8 cellular contexts compared by ENCODE assay signal in the genomic region with DNA sequence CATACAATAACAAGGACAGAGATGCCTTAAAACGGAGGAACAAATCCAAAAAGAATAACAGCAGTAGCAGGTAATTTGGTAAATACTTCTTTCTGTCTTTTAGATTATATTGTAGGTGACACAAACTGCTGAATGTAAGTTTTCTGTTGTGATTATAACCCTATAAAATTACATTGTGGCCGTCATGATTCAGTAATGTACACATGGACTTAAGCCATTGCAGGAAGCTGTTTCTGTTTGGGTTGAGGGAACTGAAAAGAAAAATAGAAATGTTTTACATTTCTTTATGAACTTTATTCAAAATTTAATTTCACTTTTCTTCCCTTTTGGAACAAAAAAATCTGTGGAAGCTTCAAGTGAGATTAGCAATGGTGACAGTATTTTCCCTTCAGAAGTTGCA. TPM values are rescaled to one million over a fixed set of nuclear protein-coding genes. Genes with fewer than 3 reads are reported as not detected.
DNase-seq lines count a peak whose midpoint lies in the region; ATAC-seq, FAIRE-seq and TF ChIP-seq lines count a peak whose summit lies in the region.

No MANE protein-coding gene starts in this region.

- TF ChIP-seq CTCF in A549 (IDR thresholded peaks at IDR 0.05) (no peak), HFF-Myc (IDR thresholded peaks at IDR 0.05; ENCODE audit: low read depth, low read length, missing control alignments) (no peak), MCF 10A (IDR thresholded peaks at IDR 0.05; ENCODE audit: unreplicated experiment) (no peak)

- intact Hi-C loops in MCF 10A (cut with micrococcal nuclease): loop anchor here (2.0 to 10.0 kb wide), 2 partner anchors 19 to 729 kb away; no protein-coding TSS in a partner anchor

- 50% methylated on average over 2 of the region's 2 CpGs for WGBS in A549 (ENCODE audit: missing lambda C conversion rate)

- no peak for TF ChIP-seq EP300 in A549 (IDR thresholded peaks at IDR 0.05)

- FAIRE-seq in A549 (lab: Jason Lieb, UNC): no peak

- no peak for ATAC-seq in A549
- no peak for ATAC-seq in GM21619 (IDR thresholded peaks at IDR 0.05; ENCODE audit: unreplicated experiment)

- CTCF ChIA-PET in A549 (lab: Yijun Ruan, JAX): interaction anchor here (0.6 to 7.2 kb wide), 6 partner anchors 31 to 292 kb away, joined by 3 to 161 read pairs (median 4); no protein-coding TSS in a partner anchor
- CTCF ChIA-PET in MCF 10A (lab: Yijun Ruan, JAX): interaction anchor here (0.7 to 2.6 kb wide), 7 partner anchors 153 to 303 kb away, joined by 3 to 7 read pairs (median 4); no protein-coding TSS in a partner anchor

- no peak overlapping the region for H3K27ac ChIP-seq in A549

- TSS peak; percentile 35 for BruUV-seq in MCF 10A (replicated peaks; lab: Mats Ljungman, UMichigan)

- no peaks in the 10 kb centered on the region for H3K9me3 Mint-ChIP-seq in MCF 10A (ENCODE audit: unreplicated experiment)

- TF ChIP-seq RAD21 in A549 (conservative IDR thresholded peaks at IDR 0.05 in 1 of 2, IDR thresholded peaks at IDR 0.05 in 1 of 2): no peak

- H3K4me3 ChIP-seq in A549 (peak overlapping the region; percentile 73; the same call in 2 of the 3 replicates), HFF-Myc (replicated peaks; ENCODE audit: low read depth, low read length) (peak overlapping the region; percentile 75), mucosa of stomach (ENCODE audit: low read length) (peak overlapping the region; percentile 74)

- H3K9ac ChIP-seq in mucosa of stomach (ENCODE audit: low read length): peak overlapping the region; percentile 97

- H3K4me3 Mint-ChIP-seq in MCF 10A (ENCODE audit: unreplicated experiment): peak overlapping the region; percentile 78

- no peaks in the 10 kb centered on the region for H3K36me3 ChIP-seq in mucosa of stomach (ENCODE audit: control insufficient read depth, insufficient read depth, low read length)

- no peaks in the 10 kb centered on the region for H3K27me3 Mint-ChIP-seq in MCF 10A (ENCODE audit: insufficient read depth, unreplicated experiment)

- H3K27me3 ChIP-seq in mucosa of stomach (ENCODE audit: control insufficient read depth, insufficient read depth, low read length): no peaks in the 10 kb centered on the region

- peaks cover 33% of the 10 kb centered on the region for H3K36me3 Mint-ChIP-seq in MCF 10A (ENCODE audit: insufficient read depth, unreplicated experiment)

- H3K9me3 ChIP-seq in A549 (no peaks in the 10 kb centered on the region), mucosa of stomach (ENCODE audit: control insufficient read depth, low read length) (no peaks in the 10 kb centered on the region)

- no peak for TF ChIP-seq POLR2A in A549 (IDR thresholded peaks at IDR 0.05; ENCODE audit: low read length)

- peak overlapping the region; percentile 89 for H3K4me2 ChIP-seq in A549

- peak overlapping the region; percentile 39 for H3K27ac Mint-ChIP-seq in MCF 10A (ENCODE audit: low read depth, unreplicated experiment)

- peaks cover 24% of the 10 kb centered on the region for H3K4me1 Mint-ChIP-seq in MCF 10A (ENCODE audit: insufficient read depth, unreplicated experiment)

- POLR2A ChIA-PET in A549 (lab: Yijun Ruan, JAX) (interaction anchor here (0.6 to 4.1 kb wide), 5 partner anchors 18 to 342 kb away, joined by 3 to 87 read pairs (median 4); a partner anchor contains a TSS), MCF 10A (lab: Yijun Ruan, JAX) (interaction anchor here (0.5 to 9.2 kb wide), 24 partner anchors 9 to 377 kb away, joined by 3 to 319 read pairs (median 6); a partner anchor contains a TSS)

- H3K4me1 ChIP-seq in A549: peaks cover 17% of the 10 kb centered on the region; the same call in 2 of the 3 replicates
- peaks cover 6% of the 10 kb centered on the region for H3K4me1 ChIP-seq in mucosa of stomach (ENCODE audit: control insufficient read depth, insufficient read depth, low read length)

- no peak for DNase-seq in A549 (ENCODE audit: low read depth in 1 of 2, low spot score in 1 of 2)
- DNase-seq in HFF-Myc (ENCODE audit: extremely low read depth, low read depth): no peak
- no peak for DNase-seq in MCF 10A (ENCODE audit: unreplicated experiment)
- DNase-seq in NCI-H2081 (lab: John Stamatoyannopoulos, UW): no peak
- DNase-seq in ecto neural progenitor cell (ENCODE audit: low spot score): no peak
- no peak for DNase-seq in UCSD-AML1 (lab: John Stamatoyannopoulos, UW; ENCODE audit: unreplicated experiment)

TF ChIP-seq in A549, 52 proteins besides CTCF, POLR2A, EP300 and RAD21:
- no peak for TF ChIP-seq FOSB (CRISPR knock-in tag; IDR thresholded peaks at IDR 0.05)
- TF ChIP-seq KDM1A (IDR thresholded peaks at IDR 0.05; ENCODE audit: low read depth): no peak
- no peak for TF ChIP-seq CEBPB (IDR thresholded peaks at IDR 0.05)
- no peak for TF ChIP-seq RCOR1 (IDR thresholded peaks at IDR 0.05; ENCODE audit: low read depth, low read length)
- TF ChIP-seq RNF2 (IDR thresholded peaks at IDR 0.05; ENCODE audit: borderline replicate concordance, low read depth): no peak

RNA-seq across cellular contexts. Expression of a gene that starts 1.2 kb away (rescaled TPM):
- 7.4 and 8.3 TPM in 2 replicates for polyA plus RNA-seq in A549 (2011; rRNA removed)
- 1.8 and 1.9 TPM in 2 replicates for polyA plus RNA-seq in A549 (2012; cell fraction: cytosol; rRNA removed)
- polyA plus RNA-seq in A549 (2012; cell fraction: nucleus; rRNA removed): 2.6 and 4.1 TPM in 2 replicates
- polyA plus RNA-seq in A549 (2017; fragmentation: RNase III; extraction: RNeasy Plus Mini Kit Qiagen cat#74134 plus additional on column Dnase treatment): 2.0 to 2.5 TPM (median 2.0 TPM) in 3 replicates
- polyA minus RNA-seq in A549 (2011; rRNA and poly(A)+ RNA removed): 4.3 TPM in 2 replicates
- 63.6 and 71.8 TPM in 2 replicates for total RNA-seq in MCF 10A (2022)

RNA-seq across cellular contexts. Expression of a gene that starts 22.4 kb away (rescaled TPM):
- 53.0 and 115 TPM in 2 replicates for polyA plus RNA-seq in A549 (2011; rRNA removed)
- polyA plus RNA-seq in A549 (2012; cell fraction: cytosol; rRNA removed): 26.5 and 43.2 TPM in 2 replicates
- 10.7 and 11.1 TPM in 2 replicates for polyA plus RNA-seq in A549 (2012; cell fraction: nucleus; rRNA removed)
- polyA plus RNA-seq in A549 (2017; fragmentation: RNase III; extraction: RNeasy Plus Mini Kit Qiagen cat#74134 plus additional on column Dnase treatment): 90.8 to 97.5 TPM (median 92.1 TPM) in 3 replicates
- polyA minus RNA-seq in A549 (2011; rRNA and poly(A)+ RNA removed): 9.0 and 10.0 TPM in 2 replicates
- 68.9 and 81.0 TPM in 2 replicates for total RNA-seq in MCF 10A (2022)

RNA-seq across cellular contexts. Expression of a gene that starts 45.3 kb away (rescaled TPM):
- polyA plus RNA-seq in A549 (2011; rRNA removed) (0.36 and 0.57 TPM in 2 replicates), A549 (2017; fragmentation: RNase III; extraction: RNeasy Plus Mini Kit Qiagen cat#74134 plus additional on column Dnase treatment) (0.30 to 0.36 TPM (median 0.31 TPM) in 3 replicates)
- 0.22 and 0.27 TPM in 2 replicates for polyA plus RNA-seq in A549 (2012; cell fraction: cytosol; rRNA removed)
- 0.43 and 0.48 TPM in 2 replicates for polyA plus RNA-seq in A549 (2012; cell fraction: nucleus; rRNA removed)
- polyA minus RNA-seq in A549 (2011; rRNA and poly(A)+ RNA removed): 0.21 and 0.63 TPM in 2 replicates
- total RNA-seq in MCF 10A (2022): 0.20 and 0.23 TPM in 2 replicates
